In the genomic region with DNA sequence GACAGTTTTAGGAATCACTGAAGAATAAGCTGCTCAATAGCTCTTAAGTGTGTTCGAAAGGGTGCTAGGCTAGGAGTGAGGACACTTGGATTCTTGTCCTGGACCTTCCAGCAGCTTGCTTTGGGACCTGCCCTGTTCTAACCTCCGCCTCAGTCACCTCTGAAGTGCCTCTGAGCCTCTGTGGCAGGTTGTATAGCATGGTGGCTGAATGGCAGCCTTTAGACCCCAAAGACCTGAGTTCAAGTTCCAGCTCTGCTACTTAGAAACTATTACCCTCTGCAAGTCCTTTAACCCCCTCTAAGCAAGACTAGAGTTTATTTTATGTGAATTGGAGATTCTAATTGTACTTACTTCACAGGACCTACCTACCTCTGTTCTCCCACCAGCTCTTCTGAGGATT, we compare ENCODE assay signal across 19 cellular contexts.
"Had no signal": no experiment of that assay in that cellular context is flagged by ENCODE, and none has a peak within 500 bp of the region (broad histone marks: within the 10 kb centered on the region; RNA-seq: fewer than 3 reads in every experiment).

No MANE protein-coding gene starts in this region.

- H3K4me3 ChIP-seq: left ventricle myocardium inferior, lung, ovary, skin epidermis, stomach, testis, thyroid gland, transverse colon, upper lobe of left lung had no signal

- DNase-seq: islet precursor cell; left ventricle myocardium inferior; mesendoderm; naive B cell; ovary; right cardiac atrium; stimulated activated CD4-positive, alpha-beta T cell treated with anti-CD3 and anti-CD28 coated beads, Interleukin-12 subunit alpha, Interleukin-12 subunit beta, amount 100 ng/mL, for 4 hours; stimulated activated CD4-positive, alpha-beta T cell treated with anti-CD3 and anti-CD28 coated beads, Interleukin-15, amount 100 ng/mL, for 24 hours; stimulated activated CD4-positive, alpha-beta T cell treated with anti-CD3 and anti-CD28 coated beads, Interleukin-2, amount 100 ng/mL, for 24 hours; stimulated activated CD4-positive, alpha-beta T cell treated with anti-CD3 and anti-CD28 coated beads, Interleukin-4, amount 100 ng/mL, for 1 hour; stimulated activated naive B cell treated with anti-CD40 and anti-IgM and Interleukin-4, amounts not matched to agents 10 μg/mL and 1 μg/mL and 100 μg/mL, for 72 hours; stimulated activated naive CD8-positive, alpha-beta T cell treated with anti-CD3 and anti-CD28 coated beads, Interleukin-15, Interleukin-2, amounts not matched to agents 100 U/mL and 50 U/mL, for 24 hours; stomach; testis; thyroid gland; transverse colon; upper lobe of left lung had no signal

- H3K9me3 ChIP-seq: left ventricle myocardium inferior, ovary, stomach, testis, thyroid gland, transverse colon, upper lobe of left lung had no signal

- H3K27ac ChIP-seq: left ventricle myocardium inferior, ovary, skin epidermis, stomach, testis, thyroid gland, transverse colon, upper lobe of left lung had no signal

- H3K4me1 ChIP-seq: left ventricle myocardium inferior, stomach, testis, thyroid gland, transverse colon, upper lobe of left lung had no signal

- H3K36me3 ChIP-seq: left ventricle myocardium inferior, ovary, stomach, thyroid gland, transverse colon, upper lobe of left lung had no signal

- H3K27me3 ChIP-seq: ovary, testis, thyroid gland had no signal
